In genomic region chr17:8249621-8250020, GRCh38 we compare ENCODE assay signal across 8 cellular contexts. TPM values are rescaled to one million over a fixed set of nuclear protein-coding genes. Genes with fewer than 3 reads are reported as not detected.
DNase-seq lines count a peak whose midpoint lies in the region; ATAC-seq and TF ChIP-seq lines count a peak whose summit lies in the region.

No MANE protein-coding gene starts in this region.

- H3K27ac ChIP-seq in OCI-LY1 (ENCODE audit: low read depth, low read length, poor library complexity, severe bottlenecking) (peak overlapping the region; percentile 99), endodermal cell (ENCODE audit: low read depth, low read length) (peak overlapping the region; percentile 80), neutrophil (peak overlapping the region; percentile 100)

- H3K27me3 ChIP-seq in OCI-LY1 (ENCODE audit: insufficient read depth, low read length), result no peaks in the 10 kb centered on the region
- H3K27me3 ChIP-seq in endodermal cell (ENCODE audit: control insufficient read depth, insufficient read depth, low read length, poor library complexity, severe bottlenecking), result no peaks in the 10 kb centered on the region
- no peaks in the 10 kb centered on the region for H3K27me3 ChIP-seq in neutrophil

- H3K4me1 ChIP-seq in OCI-LY1 (ENCODE audit: insufficient read depth, low read length, severe bottlenecking), result peaks cover 20% of the 10 kb centered on the region
- H3K4me1 ChIP-seq in endodermal cell (ENCODE audit: control insufficient read depth, insufficient read depth, low read length), result no peaks in the 10 kb centered on the region
- H3K4me1 ChIP-seq in neutrophil (ENCODE audit: control insufficient read depth in 1 of 2, insufficient read depth in 1 of 2, low read depth in 1 of 2, low read length in 1 of 2), result peaks cover 24 to 27% of the 10 kb centered on the region in 2 experiments

- H3K9ac ChIP-seq in OCI-LY1 (ENCODE audit: low read length) (peak overlapping the region; percentile 79), endodermal cell (ENCODE audit: extremely low read depth, low read length, poor library complexity, severe bottlenecking) (peak overlapping the region; percentile 92)

- H3K4me2 ChIP-seq in OCI-LY1 (ENCODE audit: low read length), result peak overlapping the region; percentile 75

- H3K9me3 ChIP-seq in OCI-LY1 (ENCODE audit: low read length) (no peaks in the 10 kb centered on the region), endodermal cell (ENCODE audit: control insufficient read depth, low read length) (no peaks in the 10 kb centered on the region), neutrophil (no peaks in the 10 kb centered on the region)

- no peak for DNase-seq in CD14-positive monocyte (ENCODE audit: low spot score)
- no peak for DNase-seq in endodermal cell
- DNase-seq in islet precursor cell, result no peak
- DNase-seq in NCI-H510A (lab: John Stamatoyannopoulos, UW), result no peak

- H3K36me3 Mint-ChIP-seq in CD14-positive monocyte (peaks cover 8 to 17% of the 10 kb centered on the region in 2 donors), endodermal cell (ENCODE audit: low read depth) (peaks cover 23% of the 10 kb centered on the region)

- no peak for ATAC-seq in HG03342 (IDR thresholded peaks at IDR 0.05; ENCODE audit: unreplicated experiment)
- ATAC-seq in HG03354 (IDR thresholded peaks at IDR 0.05; ENCODE audit: poor library complexity, severe bottlenecking, unreplicated experiment), result no peak

- peaks cover 4% of the 10 kb centered on the region; the same call in 1 of the 2 replicates for H3F3A ChIP-seq in OCI-LY1 (ENCODE audit: insufficient read depth, low read length)

- peaks cover 0 to 3% (median 0%) of the 10 kb centered on the region in 7 donors for H3K9me3 Mint-ChIP-seq in CD14-positive monocyte
- H3K9me3 Mint-ChIP-seq in endodermal cell, result no peaks in the 10 kb centered on the region

- intact Hi-C loops in CD14-positive monocyte (cut with micrococcal nuclease), result loop anchor here (1.0 to 10.0 kb wide), 6 partner anchors 23 to 65 kb away; partner anchors contain the start of genes AURKB (in 2 of the 2) and RANGRF (in 2 of the 2)

- H2AFZ ChIP-seq in OCI-LY1 (ENCODE audit: low read length), result no peak overlapping the region

- H3K79me2 ChIP-seq in OCI-LY1 (ENCODE audit: insufficient read depth, low read length), result peaks cover 20% of the 10 kb centered on the region

- H3K4me3 Mint-ChIP-seq in CD14-positive monocyte, result peak overlapping the region; percentile 95 to 98
- peak overlapping the region; percentile 97 for H3K4me3 Mint-ChIP-seq in endodermal cell

- 10 to 18% methylated on average over 8 of the region's 8 CpGs for whole genome bisulfite sequencing in endodermal cell (ENCODE audit: insufficient coverage in 1 of 2, insufficient read length in 1 of 2), 2 experiments

- H4K20me1 ChIP-seq in OCI-LY1 (ENCODE audit: insufficient read depth, low read length), result no peaks in the 10 kb centered on the region

- no peaks in the 10 kb centered on the region for H3K27me3 Mint-ChIP-seq in CD14-positive monocyte (ENCODE audit: low read depth in 3 of 3)
- no peaks in the 10 kb centered on the region for H3K27me3 Mint-ChIP-seq in endodermal cell (ENCODE audit: insufficient read depth)

- H3K36me3 ChIP-seq in OCI-LY1 (ENCODE audit: insufficient read depth, low read length) (peaks cover 19% of the 10 kb centered on the region), endodermal cell (ENCODE audit: control insufficient read depth, insufficient read depth, low read length) (peaks cover 16% of the 10 kb centered on the region), neutrophil (no peaks in the 10 kb centered on the region)

- peaks cover 29% of the 10 kb centered on the region for H3K4me1 Mint-ChIP-seq in CD14-positive monocyte
- H3K4me1 Mint-ChIP-seq in endodermal cell, result peaks cover 8% of the 10 kb centered on the region

- peak overlapping the region; percentile 93 for H3K4me3 ChIP-seq in OCI-LY1 (ENCODE audit: low read depth, low read length, poor library complexity, severe bottlenecking)
- H3K4me3 ChIP-seq in endodermal cell (ENCODE audit: low read length), result peak overlapping the region; percentile 96
- peak overlapping the region; percentile 70 to 76 for H3K4me3 ChIP-seq in neutrophil (ENCODE audit: low read depth in 1 of 2, low read length in 1 of 2)

- TF ChIP-seq CTCF in CD14-positive monocyte (IDR thresholded peaks at IDR 0.05), result no peak
- TF ChIP-seq CTCF in OCI-LY1 (IDR thresholded peaks at IDR 0.05; ENCODE audit: low read length), result no peak
- TF ChIP-seq CTCF in endodermal cell (conservative IDR thresholded peaks at IDR 0.05), result no peak
- no peak for TF ChIP-seq CTCF in neutrophil (IDR thresholded peaks at IDR 0.05)

- H3K9me2 ChIP-seq in OCI-LY1 (ENCODE audit: low read depth, low read length), result no peaks in the 10 kb centered on the region

- peak overlapping the region in 6 of 7 donors; percentile 97 to 100 (median 99) for H3K27ac Mint-ChIP-seq in CD14-positive monocyte
- H3K27ac Mint-ChIP-seq in endodermal cell, result peak overlapping the region; percentile 99

RNA-seq across cellular contexts. Expression of gene PFAS, which starts 0.5 kb away (rescaled TPM):
- 1 to 10 TPM; 4.1 to 4.4 TPM for polyA plus RNA-seq in CD14-positive monocyte
- total RNA-seq in endodermal cell, result 100 to 1,000 TPM; 119 to 158 TPM
- polyA plus RNA-seq in endodermal cell (2013, experiment 1 of 2), result 43.3 TPM
- 40.2 TPM for polyA plus RNA-seq in endodermal cell (2013, experiment 2 of 2)

RNA-seq across cellular contexts. Expression of gene CTC1, which starts 1.8 kb away (rescaled TPM):
- 1 to 10 TPM; 2.2 to 4.1 TPM for polyA plus RNA-seq in CD14-positive monocyte
- 10 to 100 TPM; 46.4 to 63.1 TPM for total RNA-seq in endodermal cell
- polyA plus RNA-seq in endodermal cell (2013, experiment 1 of 2), result 30.2 TPM
- polyA plus RNA-seq in endodermal cell (2013, experiment 2 of 2), result 25.2 TPM

RNA-seq across cellular contexts. Expression of gene RANGRF, which starts 38.8 kb away (rescaled TPM):
- 10 to 100 TPM; 31.7 to 34.3 TPM for polyA plus RNA-seq in CD14-positive monocyte
- total RNA-seq in endodermal cell, result 10 to 100 TPM; 34.0 to 36.3 TPM
- polyA plus RNA-seq in endodermal cell (2013, experiment 1 of 2), result 35.0 TPM
- 34.4 TPM for polyA plus RNA-seq in endodermal cell (2013, experiment 2 of 2)

RNA-seq across cellular contexts. Expression of gene AURKB, which starts 39.2 kb away (rescaled TPM):
- polyA plus RNA-seq in CD14-positive monocyte, result under 1 TPM; 0.38 to 0.79 TPM
- total RNA-seq in endodermal cell, result 100 to 1,000 TPM in 1 of 2 donors, 10 to 100 TPM in 1; 90.5 to 122 TPM
- polyA plus RNA-seq in endodermal cell (2013, experiment 1 of 2), result 174 TPM
- 175 TPM for polyA plus RNA-seq in endodermal cell (2013, experiment 2 of 2)

RNA-seq across cellular contexts. Expression of gene SLC25A35, which starts 45.6 kb away (rescaled TPM):
- polyA plus RNA-seq in CD14-positive monocyte, result 1 to 10 TPM in 1 of 2 donors, under 1 TPM in 1; 0.96 to 3.8 TPM
- 1 to 10 TPM; 5.6 to 10.0 TPM for total RNA-seq in endodermal cell
- 3.4 TPM for polyA plus RNA-seq in endodermal cell (2013, experiment 1 of 2)
- 2.6 TPM for polyA plus RNA-seq in endodermal cell (2013, experiment 2 of 2)
